Comparison of ENCODE assay signal across 16 cellular contexts in genomic region chr16:49588729-49589384, GRCh38.
DNase-seq lines count a peak whose midpoint lies in the region; ATAC-seq, FAIRE-seq and TF ChIP-seq lines count a peak whose summit lies in the region.
"Had no signal": no experiment of that assay in that cellular context is flagged by ENCODE, and none has a peak within 500 bp of the region (broad histone marks: within the 10 kb centered on the region; RNA-seq: fewer than 3 reads in every experiment).

No MANE protein-coding gene starts in this region.

- peaks cover 0 to 5% of the 10 kb centered on the region in 2 experiments for H3K27me3 ChIP-seq in mesenchymal stem cell (ENCODE audit: control insufficient read depth in 1 of 2, insufficient read depth in 1 of 2, low read length in 2 of 2)
- H3K27me3 ChIP-seq: neutrophil had no signal

- H3K14ac ChIP-seq in mesenchymal stem cell (ENCODE audit: low read length in 2 of 2): no peak overlapping the region

- H3K9ac ChIP-seq in mesenchymal stem cell (ENCODE audit: low read length): no peak overlapping the region

- no peak overlapping the region for H4K8ac ChIP-seq in mesenchymal stem cell (ENCODE audit: low read length)

- H3K4me1 ChIP-seq in mesenchymal stem cell (ENCODE audit: control insufficient read depth, insufficient read depth, low read depth, low read length): peaks cover 4% of the 10 kb centered on the region
- H3K4me1 ChIP-seq: HAP-1, left ventricle myocardium inferior had no signal

- POLR2A ChIA-PET in HEK293T (lab: Yijun Ruan, JAX): interaction anchor here (1.6 kb wide), 1 partner anchor 10 kb away, joined by 3 read pairs; no protein-coding TSS in a partner anchor

- 76% methylated on average over 5 of the region's 5 CpGs for WGBS in mesenchymal stem cell

- H2BK120ac ChIP-seq in mesenchymal stem cell (ENCODE audit: low read depth, low read length): no peak overlapping the region

- H3K4me3 ChIP-seq in coronary artery: no peak overlapping the region
- H3K4me3 ChIP-seq in mesenchymal stem cell (ENCODE audit: insufficient read depth in 1 of 2, low read depth in 1 of 2, low read length in 2 of 2): no peak overlapping the region
- H3K4me3 ChIP-seq: HAP-1, left ventricle myocardium inferior had no signal

- no peak overlapping the region for H2BK12ac ChIP-seq in mesenchymal stem cell (ENCODE audit: low read length in 2 of 2)

- no peak overlapping the region for H2BK5ac ChIP-seq in mesenchymal stem cell (ENCODE audit: low read depth, low read length, poor library complexity, severe bottlenecking)

- FAIRE-seq in urothelium cell line (lab: Jason Lieb, UNC): no peak
- FAIRE-seq: G401.6, small intestine had no signal

- no peak overlapping the region for H3K4ac ChIP-seq in mesenchymal stem cell (ENCODE audit: low read depth in 1 of 2, low read length in 2 of 2)

- H2BK15ac ChIP-seq in mesenchymal stem cell (ENCODE audit: low read depth, poor library complexity, severe bottlenecking): no peak overlapping the region

- H3K36me3 ChIP-seq in mesenchymal stem cell (ENCODE audit: control insufficient read depth in 1 of 2, insufficient read depth in 2 of 2, low read depth in 1 of 2, low read length in 2 of 2): no peaks in the 10 kb centered on the region
- H3K36me3 ChIP-seq: HAP-1, left ventricle myocardium inferior, neutrophil had no signal

- H3K23ac ChIP-seq in mesenchymal stem cell (ENCODE audit: low read length in 2 of 2): no peak overlapping the region

- no peak for TF ChIP-seq CTCF in coronary artery (IDR thresholded peaks at IDR 0.05)

- H4K91ac ChIP-seq in mesenchymal stem cell (ENCODE audit: low read length): no peak overlapping the region

- no peak overlapping the region for H3K18ac ChIP-seq in mesenchymal stem cell (ENCODE audit: low read depth in 1 of 2, low read length in 2 of 2)

- no peaks in the 10 kb centered on the region for H3K9me3 ChIP-seq in mesenchymal stem cell (ENCODE audit: control insufficient read depth, low read length)
- H3K9me3 ChIP-seq: HAP-1, left ventricle myocardium inferior, neutrophil had no signal

- no peak overlapping the region for H3K4me2 ChIP-seq in mesenchymal stem cell (ENCODE audit: low read length, poor library complexity, severe bottlenecking)

- peaks cover 2% of the 10 kb centered on the region for H3K79me1 ChIP-seq in mesenchymal stem cell (replicated peaks; ENCODE audit: low read length, poor library complexity, severe bottlenecking)

- no peak overlapping the region for H2AK5ac ChIP-seq in mesenchymal stem cell (ENCODE audit: low read length, severe bottlenecking)

- H2AFZ ChIP-seq in mesenchymal stem cell (ENCODE audit: low read depth, low read length): no peak overlapping the region

- peak; percentile 3 for DNase-seq in activated CD4-positive, CD25-positive, alpha-beta regulatory T cell treated with anti-CD3 and anti-CD28 coated beads, Interleukin-2, amount 50 U/mL, for 72 hours
- no peak for DNase-seq in activated CD4-positive, CD25-positive, alpha-beta regulatory T cell (lab: John Stamatoyannopoulos, UW)
- DNase-seq in coronary artery (ENCODE audit: low spot score) (peak; percentile 14), mesenchymal stem cell (peak; percentile 30), urothelium cell line (ENCODE audit: low spot score) (peak; percentile 20), HEK293T (ENCODE audit: extremely low spot score) (no peak), globus pallidus (ENCODE audit: low spot score) (no peak)
- DNase-seq: 8988T; activated CD4-positive, alpha-beta T cell treated with anti-CD3 and anti-CD28 coated beads, Interleukin-2, amount 50 U/mL, for 1 hour; CD8-positive, alpha-beta T cell; left ventricle myocardium inferior; small intestine had no signal

- no peak for ATAC-seq in GM19035 (IDR thresholded peaks at IDR 0.05; ENCODE audit: unreplicated experiment)
- ATAC-seq: CD8-positive, alpha-beta T cell had no signal

- H3K27ac ChIP-seq in coronary artery (no peak overlapping the region), mesenchymal stem cell (ENCODE audit: low read length, poor library complexity, severe bottlenecking) (no peak overlapping the region)
- H3K27ac ChIP-seq: left ventricle myocardium inferior, neutrophil had no signal

- CTCF ChIA-PET in HEK293T (lab: Yijun Ruan, JAX): no interaction called here

TF ChIP-seq in HEK293T, 16 proteins besides CTCF, POLR2A, EP300 and RAD21:
- TF ChIP-seq FOXA1 (IDR thresholded peaks at IDR 0.05): no peak
- no peak for TF ChIP-seq BHLHE40 (IDR thresholded peaks at IDR 0.05; ENCODE audit: borderline replicate concordance)
- no peak for TF ChIP-seq NFRKB (IDR thresholded peaks at IDR 0.05)
- TF ChIP-seq FOXK2 (IDR thresholded peaks at IDR 0.05): no peak
- TF ChIP-seq ARNT (IDR thresholded peaks at IDR 0.05): no peak
- no peak for TF ChIP-seq ELF4 (IDR thresholded peaks at IDR 0.05)
- no peak for TF ChIP-seq L3MBTL2 (conservative IDR thresholded peaks at IDR 0.05)
- TF ChIP-seq LEF1 (IDR thresholded peaks at IDR 0.05; ENCODE audit: borderline replicate concordance): no peak
- TF ChIP-seq ZNF384 (IDR thresholded peaks at IDR 0.05): no peak
- TF ChIP-seq SP1 (IDR thresholded peaks at IDR 0.05): no peak
- no peak for TF ChIP-seq TARDBP (IDR thresholded peaks at IDR 0.05)
- TF ChIP-seq PKNOX1 (IDR thresholded peaks at IDR 0.05): no peak
- no peak for TF ChIP-seq HDGF (IDR thresholded peaks at IDR 0.05; ENCODE audit: borderline replicate concordance)
- no peak for TF ChIP-seq CTBP1 (IDR thresholded peaks at IDR 0.05; ENCODE audit: borderline replicate concordance)
- TF ChIP-seq SUZ12 (IDR thresholded peaks at IDR 0.05): no peak
- no peak for TF ChIP-seq FOXM1 (IDR thresholded peaks at IDR 0.05; ENCODE audit: borderline replicate concordance)

Comparison
In these comparisons a context has a peak if more than half of its experiments do, and no peak if none do; other contexts are left out.
1. DNase-seq: peak in activated CD4-positive, CD25-positive, alpha-beta regulatory T cell treated with anti-CD3 and anti-CD28 coated beads, Interleukin-2, amount 50 U/mL, for 72 hours (single experiment), coronary artery (single experiment), mesenchymal stem cell (single experiment) and urothelium cell line (single experiment); none in activated CD4-positive, CD25-positive, alpha-beta regulatory T cell (0 of 4), HEK293T (single experiment) and globus pallidus (single experiment).